22 cellular contexts compared by ENCODE assay signal in the genomic region with DNA sequence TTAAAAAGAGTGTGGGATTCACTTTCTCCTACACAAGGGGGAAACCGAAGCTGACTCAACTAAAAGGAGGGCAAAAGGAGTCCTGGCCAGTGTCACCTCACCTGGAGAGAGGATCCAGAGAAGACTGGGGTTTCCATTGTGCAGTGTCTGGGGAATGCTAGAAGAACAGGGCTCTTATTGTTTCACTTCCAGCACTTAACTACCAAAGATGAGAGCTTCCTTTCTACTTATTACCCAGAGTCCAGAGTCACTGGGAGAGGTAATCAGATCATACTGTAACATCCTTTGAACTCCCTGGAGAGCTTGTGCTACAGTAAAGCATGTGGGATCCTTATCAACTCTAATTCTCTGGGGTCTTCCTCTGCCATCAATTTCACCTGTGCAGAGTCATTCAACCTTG.
A peak's percentile ranks its signal among the peaks of the same experiment; 100 is the strongest.
DNase-seq lines count a peak whose midpoint lies in the region; ATAC-seq and TF ChIP-seq lines count a peak whose summit lies in the region.
"Had no signal": no experiment of that assay in that cellular context is flagged by ENCODE, and none has a peak within 500 bp of the region (broad histone marks: within the 10 kb centered on the region; RNA-seq: fewer than 3 reads in every experiment).

No MANE protein-coding gene starts in this region.

- POLR2A ChIA-PET in activated CD4-positive, alpha-beta memory T cell treated with anti-CD3 and anti-CD28 coated beads for 36 hours (lab: Charles Lee), result no interaction called here
- POLR2A ChIA-PET in activated CD4-positive, alpha-beta memory T cell treated with anti-CD3 and anti-CD28 coated beads, Interleukin-2, amount 10 ng/mL, durations not matched to agents 7 days and 5 days (lab: Charles Lee), result no interaction called here

- no peaks in the 10 kb centered on the region for H3K9me3 ChIP-seq in left lung
- H3K9me3 ChIP-seq: upper lobe of left lung had no signal

- no peaks in the 10 kb centered on the region for H3K27me3 ChIP-seq in left lung
- H3K27me3 ChIP-seq: upper lobe of left lung had no signal

- H3K36me3 ChIP-seq in left lung, result no peaks in the 10 kb centered on the region
- H3K36me3 ChIP-seq: upper lobe of left lung, WERI-Rb-1 had no signal

- DNase-seq in activated CD4-positive, alpha-beta memory T cell treated with anti-CD3 and anti-CD28 coated beads for 36 hours, result no peak
- no peak for DNase-seq in activated CD4-positive, alpha-beta memory T cell treated with anti-CD3 and anti-CD28 coated beads, Interleukin-2, amount 10 ng/mL, durations not matched to agents 7 days and 5 days
- peak; percentile 24 for DNase-seq in NCI-H526 treated with DMSO at 0.1 percent for 48 hours (lab: John Stamatoyannopoulos, UW)
- DNase-seq in kidney tubule cell (ENCODE audit: low spot score), result peak; percentile 30
- DNase-seq in left lung, result no peak
- DNase-seq in stimulated activated naive B cell treated with anti-CD40 and anti-IgM and Interleukin-4, amounts not matched to agents 10 μg/mL and 1 μg/mL and 100 μg/mL, for 72 hours, result no peak
- DNase-seq in HT-29 (ENCODE audit: low spot score), result no peak
- DNase-seq in NCI-H2107 (lab: John Stamatoyannopoulos, UW), result no peak
- DNase-seq: activated CD4-positive, alpha-beta T cell treated with anti-CD3 and anti-CD28 coated beads, Interleukin-2, amount 50 U/mL, for 1 hour; glutamatergic neuron; H9; IMR-90; NCI-H1105 treated with DMSO at 0.1 percent for 48 hours; stimulated activated CD4-positive, alpha-beta T cell treated with anti-CD3 and anti-CD28 coated beads, Interleukin-1b, Interleukin-23, amount 100 ng/mL, for 48 hours; upper lobe of left lung; WERI-Rb-1 had no signal

- H3K27me3 Mint-ChIP-seq in activated CD4-positive, alpha-beta memory T cell treated with anti-CD3 and anti-CD28 coated beads for 36 hours, result peaks cover 1% of the 10 kb centered on the region
- H3K27me3 Mint-ChIP-seq in activated CD4-positive, alpha-beta memory T cell treated with anti-CD3 and anti-CD28 coated beads, Interleukin-2, amount 10 ng/mL, durations not matched to agents 7 days and 5 days, result peaks cover 7% of the 10 kb centered on the region
- H3K27me3 Mint-ChIP-seq in stimulated activated naive B cell treated with anti-CD40 and anti-IgM and Interleukin-4, amounts not matched to agents 10 μg/mL and 1 μg/mL and 100 μg/mL, for 72 hours, result peaks cover 0 to 4% of the 10 kb centered on the region in 2 donors
- H3K27me3 Mint-ChIP-seq: activated naive CD8-positive, alpha-beta T cell; memory B cell had no signal

- H3K27ac ChIP-seq in left lung, result no peak overlapping the region
- H3K27ac ChIP-seq: skin epidermis, upper lobe of left lung, WERI-Rb-1 had no signal

- H3K4me3 Mint-ChIP-seq in activated CD4-positive, alpha-beta memory T cell treated with anti-CD3 and anti-CD28 coated beads for 36 hours, result no peak overlapping the region
- no peak overlapping the region for H3K4me3 Mint-ChIP-seq in activated CD4-positive, alpha-beta memory T cell treated with anti-CD3 and anti-CD28 coated beads, Interleukin-2, amount 10 ng/mL, durations not matched to agents 7 days and 5 days
- H3K4me3 Mint-ChIP-seq in stimulated activated naive B cell treated with anti-CD40 and anti-IgM and Interleukin-4, amounts not matched to agents 10 μg/mL and 1 μg/mL and 100 μg/mL, for 72 hours, result no peak overlapping the region
- H3K4me3 Mint-ChIP-seq: activated naive CD8-positive, alpha-beta T cell; B cell; H9; memory B cell; T-helper 2 cell treated with Interferon-gamma antibody and Interleukin-4, amounts not matched to agents 5 μg/mL and 100 μg/mL, for 36 hours had no signal

- CTCF ChIA-PET in activated CD4-positive, alpha-beta memory T cell treated with anti-CD3 and anti-CD28 coated beads for 36 hours (lab: Charles Lee), result interaction anchor here (0.6 kb wide), 1 partner anchor 321 kb away, joined by 3 read pairs; no protein-coding TSS in a partner anchor
- CTCF ChIA-PET in activated CD4-positive, alpha-beta memory T cell treated with anti-CD3 and anti-CD28 coated beads, Interleukin-2, amount 10 ng/mL, durations not matched to agents 7 days and 5 days (lab: Charles Lee), result no interaction called here

- no peaks in the 10 kb centered on the region for H3K36me3 Mint-ChIP-seq in activated CD4-positive, alpha-beta memory T cell treated with anti-CD3 and anti-CD28 coated beads for 36 hours
- no peaks in the 10 kb centered on the region for H3K36me3 Mint-ChIP-seq in activated CD4-positive, alpha-beta memory T cell treated with anti-CD3 and anti-CD28 coated beads, Interleukin-2, amount 10 ng/mL, durations not matched to agents 7 days and 5 days (ENCODE audit: low read depth)
- H3K36me3 Mint-ChIP-seq in stimulated activated naive B cell treated with anti-CD40 and anti-IgM and Interleukin-4, amounts not matched to agents 10 μg/mL and 1 μg/mL and 100 μg/mL, for 72 hours, result no peaks in the 10 kb centered on the region
- H3K36me3 Mint-ChIP-seq: activated naive CD8-positive, alpha-beta T cell; memory B cell had no signal

- H3K4me1 Mint-ChIP-seq in activated CD4-positive, alpha-beta memory T cell treated with anti-CD3 and anti-CD28 coated beads for 36 hours (ENCODE audit: low read depth), result peaks cover 12% of the 10 kb centered on the region
- peaks cover 8% of the 10 kb centered on the region for H3K4me1 Mint-ChIP-seq in activated CD4-positive, alpha-beta memory T cell treated with anti-CD3 and anti-CD28 coated beads, Interleukin-2, amount 10 ng/mL, durations not matched to agents 7 days and 5 days
- no peaks in the 10 kb centered on the region for H3K4me1 Mint-ChIP-seq in stimulated activated naive B cell treated with anti-CD40 and anti-IgM and Interleukin-4, amounts not matched to agents 10 μg/mL and 1 μg/mL and 100 μg/mL, for 72 hours
- H3K4me1 Mint-ChIP-seq: B cell, memory B cell had no signal

- no peaks in the 10 kb centered on the region for H3K4me1 ChIP-seq in left lung
- H3K4me1 ChIP-seq: upper lobe of left lung had no signal

- H3K9me3 Mint-ChIP-seq in activated CD4-positive, alpha-beta memory T cell treated with anti-CD3 and anti-CD28 coated beads for 36 hours, result no peaks in the 10 kb centered on the region
- H3K9me3 Mint-ChIP-seq in activated CD4-positive, alpha-beta memory T cell treated with anti-CD3 and anti-CD28 coated beads, Interleukin-2, amount 10 ng/mL, durations not matched to agents 7 days and 5 days, result no peaks in the 10 kb centered on the region
- H3K9me3 Mint-ChIP-seq in stimulated activated naive B cell treated with anti-CD40 and anti-IgM and Interleukin-4, amounts not matched to agents 10 μg/mL and 1 μg/mL and 100 μg/mL, for 72 hours, result no peaks in the 10 kb centered on the region
- H3K9me3 Mint-ChIP-seq: H9; memory B cell; T-helper 2 cell treated with Interferon-gamma antibody and Interleukin-4, amounts not matched to agents 5 μg/mL and 100 μg/mL, for 36 hours had no signal

- no peak overlapping the region for H3K4me3 ChIP-seq in left lung
- H3K4me3 ChIP-seq: GM12878, skin epidermis, upper lobe of left lung had no signal

- intact Hi-C loops in activated CD4-positive, alpha-beta memory T cell treated with anti-CD3 and anti-CD28 coated beads for 36 hours (cut with micrococcal nuclease), result no loop called here
- intact Hi-C loops in left lung (cut with DNase I), result no loop called here

- ATAC-seq in left lung, result no peak
- ATAC-seq in stimulated activated naive B cell treated with anti-CD40 and anti-IgM and Interleukin-4, amounts not matched to agents 10 μg/mL and 1 μg/mL and 100 μg/mL, for 72 hours (replicated peaks), result no peak
- ATAC-seq: GM12878 had no signal

- peak overlapping the region; percentile 40 for H3K27ac Mint-ChIP-seq in activated CD4-positive, alpha-beta memory T cell treated with anti-CD3 and anti-CD28 coated beads for 36 hours
- H3K27ac Mint-ChIP-seq in activated CD4-positive, alpha-beta memory T cell treated with anti-CD3 and anti-CD28 coated beads, Interleukin-2, amount 10 ng/mL, durations not matched to agents 7 days and 5 days, result no peak overlapping the region
- no peak overlapping the region for H3K27ac Mint-ChIP-seq in stimulated activated naive B cell treated with anti-CD40 and anti-IgM and Interleukin-4, amounts not matched to agents 10 μg/mL and 1 μg/mL and 100 μg/mL, for 72 hours
- H3K27ac Mint-ChIP-seq: activated naive CD8-positive, alpha-beta T cell; B cell; H9; memory B cell; T-helper 2 cell treated with Interferon-gamma antibody and Interleukin-4, amounts not matched to agents 5 μg/mL and 100 μg/mL, for 36 hours had no signal

- no peak for TF ChIP-seq CTCF in left lung (IDR thresholded peaks at IDR 0.05)

Comparison
In these comparisons a context has a peak if more than half of its experiments do, and no peak if none do; other contexts are left out.
1. DNase-seq: peak in NCI-H526 treated with DMSO at 0.1 percent for 48 hours (single experiment) and kidney tubule cell (single experiment); none in activated CD4-positive, alpha-beta memory T cell treated with anti-CD3 and anti-CD28 coated beads for 36 hours (single experiment), activated CD4-positive, alpha-beta memory T cell treated with anti-CD3 and anti-CD28 coated beads, Interleukin-2, amount 10 ng/mL, durations not matched to agents 7 days and 5 days (single experiment), left lung (0 of 2), stimulated activated naive B cell treated with anti-CD40 and anti-IgM and Interleukin-4, amounts not matched to agents 10 μg/mL and 1 μg/mL and 100 μg/mL, for 72 hours (single experiment), HT-29 (single experiment) and NCI-H2107 (single experiment).